ENCODE assay signal across 1 cellular context in the genomic region with DNA sequence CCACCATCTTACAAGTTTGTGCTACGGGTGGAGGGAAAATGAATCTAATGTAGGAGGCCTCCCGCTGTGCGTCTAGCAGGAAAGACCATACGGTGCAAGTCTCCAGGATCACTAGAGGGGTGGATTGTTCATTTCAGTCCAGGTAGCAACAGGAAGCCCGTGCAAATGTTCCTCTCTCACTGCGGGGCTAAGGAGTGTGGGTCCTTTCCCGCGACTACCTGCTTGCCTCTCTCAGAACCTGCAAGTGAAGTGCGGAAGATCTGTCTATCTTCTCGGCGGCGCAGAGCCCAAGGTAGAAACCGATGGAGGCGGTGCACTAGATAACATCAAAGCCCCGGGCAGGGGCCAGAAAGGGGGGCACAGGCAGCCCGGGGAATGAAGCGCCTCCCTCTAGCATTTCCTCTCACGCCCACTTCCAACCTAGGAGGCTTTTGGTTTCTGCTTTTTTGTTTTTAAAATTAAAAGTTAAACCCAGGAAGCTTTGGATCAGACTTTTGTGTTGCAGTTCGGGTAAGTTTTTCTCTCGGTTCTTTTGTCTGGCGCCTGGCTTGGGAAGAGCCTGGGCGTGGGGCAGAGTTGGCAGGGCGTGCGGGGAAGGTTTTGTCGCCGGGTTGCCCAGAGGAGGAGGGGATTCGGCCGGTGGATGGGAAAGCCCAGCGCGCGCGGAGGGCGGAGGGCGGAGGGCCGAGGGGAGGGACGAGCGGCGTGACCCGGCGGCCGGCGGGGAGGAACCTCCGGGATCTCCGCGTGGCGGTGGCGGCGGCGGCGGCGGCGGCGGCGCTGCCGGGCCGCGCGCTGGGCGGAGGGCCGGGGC.
TF ChIP-seq lines count a peak whose summit lies in the region.

No MANE protein-coding gene starts in this region.

TF ChIP-seq in HepG2, 621 proteins besides CTCF, POLR2A, EP300 and RAD21 (continued from another document and continues in another):
- TF ChIP-seq, protein P1, sequence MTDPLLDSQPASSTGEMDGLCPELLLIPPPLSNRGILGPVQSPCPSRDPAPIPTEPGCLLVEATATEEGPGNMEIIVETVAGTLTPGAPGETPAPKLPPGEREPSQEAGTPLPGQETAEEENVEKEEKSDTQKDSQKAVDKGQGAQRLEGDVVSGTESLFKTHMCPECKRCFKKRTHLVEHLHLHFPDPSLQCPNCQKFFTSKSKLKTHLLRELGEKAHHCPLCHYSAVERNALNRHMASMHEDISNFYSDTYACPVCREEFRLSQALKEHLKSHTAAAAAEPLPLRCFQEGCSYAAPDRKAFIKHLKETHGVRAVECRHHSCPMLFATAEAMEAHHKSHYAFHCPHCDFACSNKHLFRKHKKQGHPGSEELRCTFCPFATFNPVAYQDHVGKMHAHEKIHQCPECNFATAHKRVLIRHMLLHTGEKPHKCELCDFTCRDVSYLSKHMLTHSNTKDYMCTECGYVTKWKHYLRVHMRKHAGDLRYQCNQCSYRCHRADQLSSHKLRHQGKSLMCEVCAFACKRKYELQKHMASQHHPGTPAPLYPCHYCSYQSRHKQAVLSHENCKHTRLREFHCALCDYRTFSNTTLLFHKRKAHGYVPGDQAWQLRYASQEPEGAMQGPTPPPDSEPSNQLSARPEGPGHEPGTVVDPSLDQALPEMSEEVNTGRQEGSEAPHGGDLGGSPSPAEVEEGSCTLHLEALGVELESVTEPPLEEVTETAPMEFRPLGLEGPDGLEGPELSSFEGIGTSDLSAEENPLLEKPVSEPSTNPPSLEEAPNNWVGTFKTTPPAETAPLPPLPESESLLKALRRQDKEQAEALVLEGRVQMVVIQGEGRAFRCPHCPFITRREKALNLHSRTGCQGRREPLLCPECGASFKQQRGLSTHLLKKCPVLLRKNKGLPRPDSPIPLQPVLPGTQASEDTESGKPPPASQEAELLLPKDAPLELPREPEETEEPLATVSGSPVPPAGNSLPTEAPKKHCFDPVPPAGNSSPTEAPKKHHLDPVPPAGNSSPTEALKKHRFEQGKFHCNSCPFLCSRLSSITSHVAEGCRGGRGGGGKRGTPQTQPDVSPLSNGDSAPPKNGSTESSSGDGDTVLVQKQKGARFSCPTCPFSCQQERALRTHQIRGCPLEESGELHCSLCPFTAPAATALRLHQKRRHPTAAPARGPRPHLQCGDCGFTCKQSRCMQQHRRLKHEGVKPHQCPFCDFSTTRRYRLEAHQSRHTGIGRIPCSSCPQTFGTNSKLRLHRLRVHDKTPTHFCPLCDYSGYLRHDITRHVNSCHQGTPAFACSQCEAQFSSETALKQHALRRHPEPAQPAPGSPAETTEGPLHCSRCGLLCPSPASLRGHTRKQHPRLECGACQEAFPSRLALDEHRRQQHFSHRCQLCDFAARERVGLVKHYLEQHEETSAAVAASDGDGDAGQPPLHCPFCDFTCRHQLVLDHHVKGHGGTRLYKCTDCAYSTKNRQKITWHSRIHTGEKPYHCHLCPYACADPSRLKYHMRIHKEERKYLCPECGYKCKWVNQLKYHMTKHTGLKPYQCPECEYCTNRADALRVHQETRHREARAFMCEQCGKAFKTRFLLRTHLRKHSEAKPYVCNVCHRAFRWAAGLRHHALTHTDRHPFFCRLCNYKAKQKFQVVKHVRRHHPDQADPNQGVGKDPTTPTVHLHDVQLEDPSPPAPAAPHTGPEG (CRISPR knock-in tag; IDR thresholded peaks at IDR 0.05) = no peak
- TF ChIP-seq SMYD3 (CRISPR knock-in tag; IDR thresholded peaks at IDR 0.05) = no peak
- peak; percentile 72 for TF ChIP-seq ZNF501 (CRISPR knock-in tag; IDR thresholded peaks at IDR 0.05)
- no peak; the same call in 1 of the 2 replicates for TF ChIP-seq TOE1 (CRISPR knock-in tag; IDR thresholded peaks at IDR 0.05)
- TF ChIP-seq ZFY (CRISPR knock-in tag; IDR thresholded peaks at IDR 0.05) = no peak; the same call in none of the 2 replicates
- TF ChIP-seq HIVEP1 (CRISPR knock-in tag; IDR thresholded peaks at IDR 0.05) = peak; percentile 99
- TF ChIP-seq SMAD9 (CRISPR knock-in tag; IDR thresholded peaks at IDR 0.05) = no peak
- TF ChIP-seq CBX2 (IDR thresholded peaks at IDR 0.05; ENCODE audit: low read depth, low read length) = no peak
- 0 out of 2 replicates have a peak, but pooled peaks have one; percentile 34 for TF ChIP-seq CBX2 (CRISPR knock-in tag; IDR thresholded peaks at IDR 0.05; ENCODE audit: low read depth)
- peak; percentile 91; the same call in 1 of the 2 replicates for TF ChIP-seq SAFB2 (CRISPR knock-in tag; IDR thresholded peaks at IDR 0.05; ENCODE audit: borderline replicate concordance, low read depth)
- TF ChIP-seq JUNB (CRISPR knock-in tag; IDR thresholded peaks at IDR 0.05; ENCODE audit: borderline replicate concordance) = no peak
- peak; percentile 75 for TF ChIP-seq NCOA2 (CRISPR knock-in tag; IDR thresholded peaks at IDR 0.05)
- TF ChIP-seq, protein P2, sequence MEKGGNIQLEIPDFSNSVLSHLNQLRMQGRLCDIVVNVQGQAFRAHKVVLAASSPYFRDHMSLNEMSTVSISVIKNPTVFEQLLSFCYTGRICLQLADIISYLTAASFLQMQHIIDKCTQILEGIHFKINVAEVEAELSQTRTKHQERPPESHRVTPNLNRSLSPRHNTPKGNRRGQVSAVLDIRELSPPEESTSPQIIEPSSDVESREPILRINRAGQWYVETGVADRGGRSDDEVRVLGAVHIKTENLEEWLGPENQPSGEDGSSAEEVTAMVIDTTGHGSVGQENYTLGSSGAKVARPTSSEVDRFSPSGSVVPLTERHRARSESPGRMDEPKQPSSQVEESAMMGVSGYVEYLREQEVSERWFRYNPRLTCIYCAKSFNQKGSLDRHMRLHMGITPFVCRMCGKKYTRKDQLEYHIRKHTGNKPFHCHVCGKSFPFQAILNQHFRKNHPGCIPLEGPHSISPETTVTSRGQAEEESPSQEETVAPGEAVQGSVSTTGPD (CRISPR knock-in tag; IDR thresholded peaks at IDR 0.05) = 0 out of 2 replicates have a peak, but pooled peaks have one; percentile 52
- no peak for TF ChIP-seq ZNF7 (CRISPR knock-in tag; IDR thresholded peaks at IDR 0.05)
- TF ChIP-seq ASH2L (IDR thresholded peaks at IDR 0.05; ENCODE audit: insufficient read length, low read depth, low read length) = peak; percentile 89
- TF ChIP-seq ZNF234 (CRISPR knock-in tag; conservative IDR thresholded peaks at IDR 0.05) = no peak
- no peak for TF ChIP-seq NFE2 (CRISPR knock-in tag; IDR thresholded peaks at IDR 0.05)
- no peak for TF ChIP-seq TEAD2 (CRISPR knock-in tag; IDR thresholded peaks at IDR 0.05)
- TF ChIP-seq ZSCAN30 (CRISPR knock-in tag; IDR thresholded peaks at IDR 0.05) = no peak
- TF ChIP-seq AGO2 (optimal IDR thresholded peaks at IDR 0.05; ENCODE audit: low read depth, low read length) = peak; percentile 62
- TF ChIP-seq DMAP1 (CRISPR knock-in tag; IDR thresholded peaks at IDR 0.05) = peak; percentile 63
- peak; percentile 24; the same call in 1 of the 2 replicates for TF ChIP-seq RCOR2 (CRISPR knock-in tag; IDR thresholded peaks at IDR 0.05)
- TF ChIP-seq TCF7 (IDR thresholded peaks at IDR 0.05; ENCODE audit: low read depth) = peak; percentile 97
- TF ChIP-seq DNMT3B (CRISPR knock-in tag; conservative IDR thresholded peaks at IDR 0.05) = peak; percentile 87; the same call in 1 of the 2 replicates
- TF ChIP-seq, protein P3, sequence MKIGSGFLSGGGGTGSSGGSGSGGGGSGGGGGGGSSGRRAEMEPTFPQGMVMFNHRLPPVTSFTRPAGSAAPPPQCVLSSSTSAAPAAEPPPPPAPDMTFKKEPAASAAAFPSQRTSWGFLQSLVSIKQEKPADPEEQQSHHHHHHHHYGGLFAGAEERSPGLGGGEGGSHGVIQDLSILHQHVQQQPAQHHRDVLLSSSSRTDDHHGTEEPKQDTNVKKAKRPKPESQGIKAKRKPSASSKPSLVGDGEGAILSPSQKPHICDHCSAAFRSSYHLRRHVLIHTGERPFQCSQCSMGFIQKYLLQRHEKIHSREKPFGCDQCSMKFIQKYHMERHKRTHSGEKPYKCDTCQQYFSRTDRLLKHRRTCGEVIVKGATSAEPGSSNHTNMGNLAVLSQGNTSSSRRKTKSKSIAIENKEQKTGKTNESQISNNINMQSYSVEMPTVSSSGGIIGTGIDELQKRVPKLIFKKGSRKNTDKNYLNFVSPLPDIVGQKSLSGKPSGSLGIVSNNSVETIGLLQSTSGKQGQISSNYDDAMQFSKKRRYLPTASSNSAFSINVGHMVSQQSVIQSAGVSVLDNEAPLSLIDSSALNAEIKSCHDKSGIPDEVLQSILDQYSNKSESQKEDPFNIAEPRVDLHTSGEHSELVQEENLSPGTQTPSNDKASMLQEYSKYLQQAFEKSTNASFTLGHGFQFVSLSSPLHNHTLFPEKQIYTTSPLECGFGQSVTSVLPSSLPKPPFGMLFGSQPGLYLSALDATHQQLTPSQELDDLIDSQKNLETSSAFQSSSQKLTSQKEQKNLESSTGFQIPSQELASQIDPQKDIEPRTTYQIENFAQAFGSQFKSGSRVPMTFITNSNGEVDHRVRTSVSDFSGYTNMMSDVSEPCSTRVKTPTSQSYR (CRISPR knock-in tag; IDR thresholded peaks at IDR 0.05; ENCODE audit: borderline replicate concordance) = peak; percentile 42; the same call in 1 of the 2 replicates
- TF ChIP-seq ZNF839 (CRISPR knock-in tag; IDR thresholded peaks at IDR 0.05; ENCODE audit: borderline replicate concordance) = 0 out of 2 replicates have a peak, but pooled peaks have one; percentile 71
- no peak for TF ChIP-seq ZNF124 (CRISPR knock-in tag; IDR thresholded peaks at IDR 0.05)
- TF ChIP-seq RAD51 (IDR thresholded peaks at IDR 0.05; ENCODE audit: borderline replicate concordance) = no peak
- TF ChIP-seq, protein P4, sequence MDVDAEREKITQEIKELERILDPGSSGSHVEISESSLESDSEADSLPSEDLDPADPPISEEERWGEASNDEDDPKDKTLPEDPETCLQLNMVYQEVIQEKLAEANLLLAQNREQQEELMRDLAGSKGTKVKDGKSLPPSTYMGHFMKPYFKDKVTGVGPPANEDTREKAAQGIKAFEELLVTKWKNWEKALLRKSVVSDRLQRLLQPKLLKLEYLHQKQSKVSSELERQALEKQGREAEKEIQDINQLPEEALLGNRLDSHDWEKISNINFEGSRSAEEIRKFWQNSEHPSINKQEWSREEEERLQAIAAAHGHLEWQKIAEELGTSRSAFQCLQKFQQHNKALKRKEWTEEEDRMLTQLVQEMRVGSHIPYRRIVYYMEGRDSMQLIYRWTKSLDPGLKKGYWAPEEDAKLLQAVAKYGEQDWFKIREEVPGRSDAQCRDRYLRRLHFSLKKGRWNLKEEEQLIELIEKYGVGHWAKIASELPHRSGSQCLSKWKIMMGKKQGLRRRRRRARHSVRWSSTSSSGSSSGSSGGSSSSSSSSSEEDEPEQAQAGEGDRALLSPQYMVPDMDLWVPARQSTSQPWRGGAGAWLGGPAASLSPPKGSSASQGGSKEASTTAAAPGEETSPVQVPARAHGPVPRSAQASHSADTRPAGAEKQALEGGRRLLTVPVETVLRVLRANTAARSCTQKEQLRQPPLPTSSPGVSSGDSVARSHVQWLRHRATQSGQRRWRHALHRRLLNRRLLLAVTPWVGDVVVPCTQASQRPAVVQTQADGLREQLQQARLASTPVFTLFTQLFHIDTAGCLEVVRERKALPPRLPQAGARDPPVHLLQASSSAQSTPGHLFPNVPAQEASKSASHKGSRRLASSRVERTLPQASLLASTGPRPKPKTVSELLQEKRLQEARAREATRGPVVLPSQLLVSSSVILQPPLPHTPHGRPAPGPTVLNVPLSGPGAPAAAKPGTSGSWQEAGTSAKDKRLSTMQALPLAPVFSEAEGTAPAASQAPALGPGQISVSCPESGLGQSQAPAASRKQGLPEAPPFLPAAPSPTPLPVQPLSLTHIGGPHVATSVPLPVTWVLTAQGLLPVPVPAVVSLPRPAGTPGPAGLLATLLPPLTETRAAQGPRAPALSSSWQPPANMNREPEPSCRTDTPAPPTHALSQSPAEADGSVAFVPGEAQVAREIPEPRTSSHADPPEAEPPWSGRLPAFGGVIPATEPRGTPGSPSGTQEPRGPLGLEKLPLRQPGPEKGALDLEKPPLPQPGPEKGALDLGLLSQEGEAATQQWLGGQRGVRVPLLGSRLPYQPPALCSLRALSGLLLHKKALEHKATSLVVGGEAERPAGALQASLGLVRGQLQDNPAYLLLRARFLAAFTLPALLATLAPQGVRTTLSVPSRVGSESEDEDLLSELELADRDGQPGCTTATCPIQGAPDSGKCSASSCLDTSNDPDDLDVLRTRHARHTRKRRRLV (CRISPR knock-in tag; IDR thresholded peaks at IDR 0.05) = peak; percentile 36; the same call in 1 of the 2 replicates
- TF ChIP-seq ZNF552 (CRISPR knock-in tag; IDR thresholded peaks at IDR 0.05; ENCODE audit: borderline replicate concordance) = no peak
- TF ChIP-seq JDP2 (CRISPR knock-in tag; IDR thresholded peaks at IDR 0.05; ENCODE audit: borderline replicate concordance) = no peak; the same call in 1 of the 2 replicates
- TF ChIP-seq ZFP62 (CRISPR knock-in tag; IDR thresholded peaks at IDR 0.05) = no peak
- no peak for TF ChIP-seq ZNF660 (CRISPR knock-in tag; IDR thresholded peaks at IDR 0.05; ENCODE audit: borderline replicate concordance, low read depth)
- no peak for TF ChIP-seq ZNF12 (CRISPR knock-in tag; IDR thresholded peaks at IDR 0.05)
- peak; percentile 60; the same call in 1 of the 2 replicates for TF ChIP-seq GATA4 (IDR thresholded peaks at IDR 0.05; ENCODE audit: borderline replicate concordance, low read depth)
- peak; percentile 58 for TF ChIP-seq RBM39 (IDR thresholded peaks at IDR 0.05; ENCODE audit: low read depth, low read length, poor library complexity, severe bottlenecking)
- no peak for TF ChIP-seq TRIM24 (CRISPR knock-in tag; IDR thresholded peaks at IDR 0.05)
- no peak for TF ChIP-seq ZNF354B (CRISPR knock-in tag; IDR thresholded peaks at IDR 0.05)
- no peak for TF ChIP-seq ZNF766 (CRISPR knock-in tag; IDR thresholded peaks at IDR 0.05; ENCODE audit: borderline replicate concordance)
- no peak for TF ChIP-seq ZNF296 (CRISPR knock-in tag; conservative IDR thresholded peaks at IDR 0.05)
- TF ChIP-seq, protein P5, sequence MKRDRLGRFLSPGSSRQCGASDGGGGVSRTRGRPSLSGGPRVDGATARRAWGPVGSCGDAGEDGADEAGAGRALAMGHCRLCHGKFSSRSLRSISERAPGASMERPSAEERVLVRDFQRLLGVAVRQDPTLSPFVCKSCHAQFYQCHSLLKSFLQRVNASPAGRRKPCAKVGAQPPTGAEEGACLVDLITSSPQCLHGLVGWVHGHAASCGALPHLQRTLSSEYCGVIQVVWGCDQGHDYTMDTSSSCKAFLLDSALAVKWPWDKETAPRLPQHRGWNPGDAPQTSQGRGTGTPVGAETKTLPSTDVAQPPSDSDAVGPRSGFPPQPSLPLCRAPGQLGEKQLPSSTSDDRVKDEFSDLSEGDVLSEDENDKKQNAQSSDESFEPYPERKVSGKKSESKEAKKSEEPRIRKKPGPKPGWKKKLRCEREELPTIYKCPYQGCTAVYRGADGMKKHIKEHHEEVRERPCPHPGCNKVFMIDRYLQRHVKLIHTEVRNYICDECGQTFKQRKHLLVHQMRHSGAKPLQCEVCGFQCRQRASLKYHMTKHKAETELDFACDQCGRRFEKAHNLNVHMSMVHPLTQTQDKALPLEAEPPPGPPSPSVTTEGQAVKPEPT (CRISPR knock-in tag; IDR thresholded peaks at IDR 0.05; ENCODE audit: low read depth) = no peak
- TF ChIP-seq ZFP90 (CRISPR knock-in tag; IDR thresholded peaks at IDR 0.05; ENCODE audit: borderline replicate concordance) = no peak
- peak; percentile 82; the same call in 1 of the 2 replicates for TF ChIP-seq ZNF891 (CRISPR knock-in tag; IDR thresholded peaks at IDR 0.05)
- no peak; the same call in 1 of the 2 replicates for TF ChIP-seq KLF12 (CRISPR knock-in tag; IDR thresholded peaks at IDR 0.05; ENCODE audit: borderline replicate concordance)
- no peak for TF ChIP-seq ZMAT3 (CRISPR knock-in tag; conservative IDR thresholded peaks at IDR 0.05)
